ENCODE assay signal across 20 cellular contexts in genomic region chr6:160337301-160337700, GRCh38. TPM values are rescaled to one million over a fixed set of nuclear protein-coding genes. Genes with fewer than 3 reads are reported as not detected.
DNase-seq lines count a peak whose midpoint lies in the region; ATAC-seq and TF ChIP-seq lines count a peak whose summit lies in the region.
"Had no signal": no experiment of that assay in that cellular context is flagged by ENCODE, and none has a peak within 500 bp of the region (broad histone marks: within the 10 kb centered on the region; RNA-seq: fewer than 3 reads in every experiment).

No MANE protein-coding gene starts in this region.

- no peaks in the 10 kb centered on the region for H3K9me2 ChIP-seq in GM23248 (ENCODE audit: insufficient read depth)

- H4K20me1 ChIP-seq in GM23248 (ENCODE audit: insufficient read depth): no peaks in the 10 kb centered on the region

- H3K27me3 ChIP-seq in GM23248 (replicated peaks; ENCODE audit: insufficient read depth) (no peaks in the 10 kb centered on the region), gastroesophageal sphincter (no peaks in the 10 kb centered on the region)

- H2AFZ ChIP-seq in GM23248: no peak overlapping the region

- H3K9ac ChIP-seq in GM23248: no peak overlapping the region

- H3K9me3 ChIP-seq in GM23248 (ENCODE audit: low read depth) (no peaks in the 10 kb centered on the region), gastroesophageal sphincter (no peaks in the 10 kb centered on the region)
- H3K9me3 ChIP-seq: spleen, thoracic aorta had no signal

- H3K4me3 ChIP-seq in GM23248 (no peak overlapping the region), gastroesophageal sphincter (no peak overlapping the region)
- H3K4me3 ChIP-seq: spleen, thoracic aorta had no signal

- no peak for TF ChIP-seq EP300 in gastroesophageal sphincter (IDR thresholded peaks at IDR 0.05)

- WGBS in GM23248 (ENCODE audit: low coverage in 1 of 2, low lambda C conversion rate in 2 of 2, missing lambda C conversion rate in 2 of 2), 2 experiments: 52 to 55% methylated on average over 2 of the region's 2 CpGs
- WGBS in gastroesophageal sphincter (ENCODE audit: low coverage in 1 of 2), 2 donors: 86 to 88% methylated on average over 1 to 2 of the region's 2 CpGs

- H3F3A ChIP-seq in GM23248 (ENCODE audit: insufficient read depth): no peaks in the 10 kb centered on the region

- H3K4me2 ChIP-seq in GM23248 (ENCODE audit: unreplicated experiment): no peak overlapping the region

- H3K4me1 ChIP-seq in GM23248 (ENCODE audit: insufficient read depth): no peaks in the 10 kb centered on the region
- H3K4me1 ChIP-seq in gastroesophageal sphincter: no peaks in the 10 kb centered on the region
- H3K4me1 ChIP-seq: spleen had no signal

- DNase-seq in GM23248: peak; percentile 14
- peak; percentile 48 for DNase-seq in RKO (ENCODE audit: low spot score)
- DNase-seq in non-pigmented ciliary epithelial cell (ENCODE audit: low read depth): peak; percentile 22
- no peak for DNase-seq in NCI-H345 (lab: John Stamatoyannopoulos, UW)
- DNase-seq: activated CD4-positive, CD25-positive, alpha-beta regulatory T cell; activated CD8-positive, alpha-beta memory T cell treated with anti-CD3 and anti-CD28 coated beads for 24 hours; head of caudate nucleus; NCI-H1436 treated with DMSO at 0.1 percent for 48 hours; NCI-H446; NK-92 treated with Interleukin-12 subunit alpha and Interleukin-12 subunit beta, amount 100 ng/mL, for 24 hours; SHP77; spleen; T-helper 2 cell had no signal

- ATAC-seq in esophagus mucosa (peak; percentile 89), GM18520 (IDR thresholded peaks at IDR 0.05; ENCODE audit: unreplicated experiment) (no peak), gastroesophageal sphincter (no peak), GM18873 (IDR thresholded peaks at IDR 0.05; ENCODE audit: low FRiP score, unreplicated experiment) (no peak)

- H3K36me3 ChIP-seq in GM23248 (ENCODE audit: low read depth) (no peaks in the 10 kb centered on the region), gastroesophageal sphincter (no peaks in the 10 kb centered on the region)
- H3K36me3 ChIP-seq: spleen, thoracic aorta had no signal

- TF ChIP-seq CTCF in gastroesophageal sphincter (IDR thresholded peaks at IDR 0.05): no peak

- in situ Hi-C loops in GM23248 (cut with MboI): no loop called here

- no peak overlapping the region for H3K27ac ChIP-seq in GM23248
- no peak overlapping the region for H3K27ac ChIP-seq in gastroesophageal sphincter
- H3K27ac ChIP-seq: spleen, thoracic aorta had no signal

- TF ChIP-seq POLR2A in gastroesophageal sphincter (IDR thresholded peaks at IDR 0.05): no peak

- H3K79me2 ChIP-seq in GM23248 (ENCODE audit: insufficient read depth): no peaks in the 10 kb centered on the region

RNA-seq across cellular contexts. Expression of gene SLC22A3, which starts 10.9 kb away (rescaled TPM):
- not detected in 2 replicates for total RNA-seq in GM23248 (2014; rRNA removed; shearing (Covaris generic))
- polyA plus RNA-seq in GM23248 (2016; fragmentation: Nextera tagmentation; extraction: Ambion mirVana): not detected in 2 replicates
- total RNA-seq in esophagus mucosa (8.0 TPM), gastroesophageal sphincter (10 to 100 TPM; 11.8 to 31.0 (median 22.3) TPM)
- total RNA-seq: activated T-helper 1 cell treated with anti-CD3 and anti-CD28 coated beads, Interleukin-12 subunit alpha, Interleukin-12 subunit beta, Interleukin-2, Interleukin-4 antibody, amounts not matched to agents 30 ng/mL and 10 ng/mL and 1 ng/mL, durations not matched to agents 14 hours and 24 hours and 36 hours had no signal
- polyA plus RNA-seq: BJ had no signal
